Comparison of ENCODE assay signal across 1 cellular context in the genomic region with DNA sequence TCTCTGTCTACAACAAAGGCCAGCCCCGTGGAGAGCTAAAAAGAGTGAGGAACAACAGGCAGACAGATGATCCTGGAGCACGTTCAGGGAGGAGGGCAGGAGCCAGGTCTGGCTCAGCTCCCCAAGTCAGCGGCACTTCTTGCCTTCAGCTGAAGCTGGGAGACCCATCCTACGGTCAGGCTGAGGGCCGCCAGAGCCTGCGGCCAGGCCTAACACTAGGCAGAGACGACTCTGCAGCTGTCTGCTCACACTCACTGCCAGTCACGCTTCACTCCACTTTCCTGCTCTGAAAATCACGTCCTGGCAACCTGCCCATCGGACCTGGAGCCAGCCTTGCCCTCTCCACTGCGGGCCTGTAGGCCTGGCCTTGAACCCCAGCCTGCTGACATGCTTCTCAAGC.
TF ChIP-seq lines count a peak whose summit lies in the region.

No MANE protein-coding gene starts in this region.

TF ChIP-seq in IMR-90, 13 proteins besides CTCF, POLR2A, EP300 and RAD21 (continued from another document):
- TF ChIP-seq FOS (IDR thresholded peaks at IDR 0.05; ENCODE audit: low read depth, low read length): no peak
TF ChIP-seq in IMR-90: peak in this region for 0.
